In genomic region chr2:157056200-157056676, GRCh38 we compare ENCODE assay signal across 1 cellular context.
TF ChIP-seq lines count a peak whose summit lies in the region.

No MANE protein-coding gene starts in this region.

TF ChIP-seq in SK-N-SH, 30 proteins besides CTCF, POLR2A, EP300 and RAD21 (continued from another document):
- TF ChIP-seq FOXJ3 (CRISPR knock-in tag; IDR thresholded peaks at IDR 0.05): no peak
- no peak for TF ChIP-seq EZH2phosphoT487 (IDR thresholded peaks at IDR 0.05; ENCODE audit: borderline replicate concordance, low read depth)
- peak; percentile 52; the same call in 1 of the 2 replicates for TF ChIP-seq JUND (IDR thresholded peaks at IDR 0.05)
- TF ChIP-seq RFX5 (IDR thresholded peaks at IDR 0.05; ENCODE audit: low read length): no peak
- TF ChIP-seq RXRA (IDR thresholded peaks at IDR 0.05; ENCODE audit: borderline replicate concordance, low read depth): peak; percentile 57; the same call in 1 of the 2 replicates
- peak; percentile 87 for TF ChIP-seq TCF12 (IDR thresholded peaks at IDR 0.05)
- peak; percentile 50; the same call in 1 of the 2 replicates for TF ChIP-seq NFIC (IDR thresholded peaks at IDR 0.05; ENCODE audit: borderline replicate concordance)
- 0 out of 2 replicates have a peak, but pooled peaks have one; percentile 5 for TF ChIP-seq FOSL2 (IDR thresholded peaks at IDR 0.05; ENCODE audit: borderline replicate concordance, low read depth)
- TF ChIP-seq POLR2AphosphoS5 (IDR thresholded peaks at IDR 0.05; ENCODE audit: low read depth, low read length): no peak
- TF ChIP-seq, protein P1, sequence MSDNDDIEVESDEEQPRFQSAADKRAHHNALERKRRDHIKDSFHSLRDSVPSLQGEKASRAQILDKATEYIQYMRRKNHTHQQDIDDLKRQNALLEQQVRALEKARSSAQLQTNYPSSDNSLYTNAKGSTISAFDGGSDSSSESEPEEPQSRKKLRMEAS (IDR thresholded peaks at IDR 0.05; ENCODE audit: low read depth): no peak
- no peak for TF ChIP-seq TAF1 (IDR thresholded peaks at IDR 0.05; ENCODE audit: borderline replicate concordance, low read depth, low read length)
- no peak for TF ChIP-seq CHD2 (IDR thresholded peaks at IDR 0.05; ENCODE audit: low read length, partially characterized antibody)
- TF ChIP-seq YY1 (IDR thresholded peaks at IDR 0.05; ENCODE audit: low read depth): no peak
- TF ChIP-seq, protein P2, sequence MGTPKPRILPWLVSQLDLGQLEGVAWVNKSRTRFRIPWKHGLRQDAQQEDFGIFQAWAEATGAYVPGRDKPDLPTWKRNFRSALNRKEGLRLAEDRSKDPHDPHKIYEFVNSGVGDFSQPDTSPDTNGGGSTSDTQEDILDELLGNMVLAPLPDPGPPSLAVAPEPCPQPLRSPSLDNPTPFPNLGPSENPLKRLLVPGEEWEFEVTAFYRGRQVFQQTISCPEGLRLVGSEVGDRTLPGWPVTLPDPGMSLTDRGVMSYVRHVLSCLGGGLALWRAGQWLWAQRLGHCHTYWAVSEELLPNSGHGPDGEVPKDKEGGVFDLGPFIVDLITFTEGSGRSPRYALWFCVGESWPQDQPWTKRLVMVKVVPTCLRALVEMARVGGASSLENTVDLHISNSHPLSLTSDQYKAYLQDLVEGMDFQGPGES (IDR thresholded peaks at IDR 0.05; ENCODE audit: low read depth, low read length): no peak
- TF ChIP-seq, protein P3, sequence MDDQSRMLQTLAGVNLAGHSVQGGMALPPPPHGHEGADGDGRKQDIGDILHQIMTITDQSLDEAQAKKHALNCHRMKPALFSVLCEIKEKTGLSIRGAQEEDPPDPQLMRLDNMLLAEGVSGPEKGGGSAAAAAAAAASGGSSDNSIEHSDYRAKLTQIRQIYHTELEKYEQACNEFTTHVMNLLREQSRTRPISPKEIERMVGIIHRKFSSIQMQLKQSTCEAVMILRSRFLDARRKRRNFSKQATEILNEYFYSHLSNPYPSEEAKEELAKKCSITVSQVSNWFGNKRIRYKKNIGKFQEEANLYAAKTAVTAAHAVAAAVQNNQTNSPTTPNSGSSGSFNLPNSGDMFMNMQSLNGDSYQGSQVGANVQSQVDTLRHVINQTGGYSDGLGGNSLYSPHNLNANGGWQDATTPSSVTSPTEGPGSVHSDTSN (IDR thresholded peaks at IDR 0.05): peak; percentile 51; the same call in 1 of the 2 replicates
- TF ChIP-seq ELF1 (IDR thresholded peaks at IDR 0.05): no peak; the same call in 1 of the 2 replicates
- no peak for TF ChIP-seq FOXM1 (IDR thresholded peaks at IDR 0.05; ENCODE audit: low read depth)
- TF ChIP-seq NRF1 (IDR thresholded peaks at IDR 0.05; ENCODE audit: low read depth, low read length): no peak
- no peak for TF ChIP-seq ZBTB33 (IDR thresholded peaks at IDR 0.05; ENCODE audit: borderline replicate concordance, low read depth)
- TF ChIP-seq MXI1 (IDR thresholded peaks at IDR 0.05; ENCODE audit: low read depth, low read length): no peak
- TF ChIP-seq USF2 (IDR thresholded peaks at IDR 0.05; ENCODE audit: borderline replicate concordance, low read depth, low read length): no peak
